15 cellular contexts compared by ENCODE assay signal in the genomic region with DNA sequence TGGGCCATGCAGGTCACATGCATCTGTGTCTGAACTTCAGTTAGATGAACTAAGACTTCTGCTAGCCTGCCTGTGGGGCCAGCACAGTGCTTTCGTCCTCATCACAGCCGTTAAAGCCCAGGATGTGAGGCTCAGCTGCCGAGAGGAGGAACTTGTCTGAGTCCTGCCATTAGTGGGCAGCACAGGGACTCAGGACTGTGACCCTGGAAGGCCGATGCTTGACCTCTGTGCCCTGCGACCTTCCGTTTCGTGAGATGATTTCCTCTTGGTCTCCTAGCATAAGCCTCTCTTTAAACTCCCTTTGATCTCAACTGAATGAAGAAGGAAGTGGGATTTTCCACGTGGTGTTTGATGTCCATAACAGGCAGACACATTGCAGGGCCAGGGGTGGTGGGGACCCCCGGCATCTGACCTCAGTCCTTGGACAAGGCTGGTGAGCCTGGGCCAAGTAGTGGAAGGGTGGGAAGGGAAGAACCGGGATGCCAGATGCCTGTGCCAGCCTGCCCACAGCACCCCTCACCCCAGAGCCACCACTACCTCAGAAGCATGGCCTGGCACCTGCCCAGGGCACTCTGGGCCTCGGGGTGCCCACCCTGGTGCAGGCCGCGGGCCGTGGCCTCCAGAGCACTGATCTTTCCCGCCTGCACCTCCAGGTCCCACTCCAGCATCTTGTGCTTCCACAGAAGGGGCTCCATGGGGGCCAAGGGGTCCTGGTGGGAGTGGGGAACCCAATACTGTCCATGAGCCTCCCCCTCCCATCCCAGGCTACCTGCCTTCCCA. TPM values are rescaled to one million over a fixed set of nuclear protein-coding genes. Genes with fewer than 3 reads are reported as not detected.
DNase-seq lines count a peak whose midpoint lies in the region; ATAC-seq and TF ChIP-seq lines count a peak whose summit lies in the region.
"Had no signal": no experiment of that assay in that cellular context is flagged by ENCODE, and none has a peak within 500 bp of the region (broad histone marks: within the 10 kb centered on the region; RNA-seq: fewer than 3 reads in every experiment).

No MANE protein-coding gene starts in this region.

- H3K9me3 Mint-ChIP-seq in chondrocyte (ENCODE audit: low read depth) = no peaks in the 10 kb centered on the region
- H3K9me3 Mint-ChIP-seq in naive thymus-derived CD4-positive, alpha-beta T cell = no peaks in the 10 kb centered on the region
- H3K9me3 Mint-ChIP-seq in activated T-cell treated with anti-CD3 and anti-CD28 coated beads, Interleukin-2, amount 50 U/mL, for 24 hours = no peaks in the 10 kb centered on the region

- no peaks in the 10 kb centered on the region for H3K4me1 ChIP-seq in naive thymus-derived CD4-positive, alpha-beta T cell (ENCODE audit: control insufficient read depth in 2 of 2, insufficient read depth in 2 of 2, low read length in 2 of 2)
- H3K4me1 ChIP-seq: SJSA1 had no signal

- H3K4me3 ChIP-seq in NB4 (ENCODE audit: low read depth, low read length) = no peak overlapping the region
- H3K4me3 ChIP-seq in naive thymus-derived CD4-positive, alpha-beta T cell (ENCODE audit: low read length) = no peak overlapping the region
- H3K4me3 ChIP-seq: SJSA1 had no signal

- intact Hi-C loops in naive thymus-derived CD4-positive, alpha-beta T cell (cut with micrococcal nuclease) = no loop called here

- H3K4me3 Mint-ChIP-seq in chondrocyte (ENCODE audit: unreplicated experiment) = no peak overlapping the region
- no peak overlapping the region for H3K4me3 Mint-ChIP-seq in naive thymus-derived CD4-positive, alpha-beta T cell
- H3K4me3 Mint-ChIP-seq in activated T-cell treated with anti-CD3 and anti-CD28 coated beads, Interleukin-2, amount 50 U/mL, for 24 hours = no peak overlapping the region

- no peaks in the 10 kb centered on the region for H3K4me1 Mint-ChIP-seq in chondrocyte (ENCODE audit: low read depth)
- H3K4me1 Mint-ChIP-seq in naive thymus-derived CD4-positive, alpha-beta T cell = peaks cover 4 to 16% (median 6%) of the 10 kb centered on the region in 7 donors
- H3K4me1 Mint-ChIP-seq in activated T-cell treated with anti-CD3 and anti-CD28 coated beads, Interleukin-2, amount 50 U/mL, for 24 hours (ENCODE audit: low read depth) = peaks cover 9% of the 10 kb centered on the region

- TF ChIP-seq CTCF in GM10266 (IDR thresholded peaks at IDR 0.05; ENCODE audit: control insufficient read depth, insufficient read depth, low read depth, missing control alignments) = peak; percentile 36
- no peak for TF ChIP-seq CTCF in NB4 (IDR thresholded peaks at IDR 0.05; ENCODE audit: low read depth, low read length)
- TF ChIP-seq CTCF in chondrocyte (IDR thresholded peaks at IDR 0.05) = peak; percentile 18

- H3K27ac ChIP-seq in naive thymus-derived CD4-positive, alpha-beta T cell (ENCODE audit: low read depth, low read length) = no peak overlapping the region
- H3K27ac ChIP-seq: SJSA1 had no signal

- peak; percentile 53 for ATAC-seq in naive thymus-derived CD4-positive, alpha-beta T cell

- no peaks in the 10 kb centered on the region for H3K27me3 Mint-ChIP-seq in chondrocyte (ENCODE audit: low read depth)
- H3K27me3 Mint-ChIP-seq in naive thymus-derived CD4-positive, alpha-beta T cell = no peaks in the 10 kb centered on the region
- H3K27me3 Mint-ChIP-seq in activated T-cell treated with anti-CD3 and anti-CD28 coated beads, Interleukin-2, amount 50 U/mL, for 24 hours = no peaks in the 10 kb centered on the region

- DNase-seq in GM10266 (ENCODE audit: extremely low spot score) (no peak), NB4 (ENCODE audit: low read depth) (peak; percentile 15), chondrocyte (ENCODE audit: low spot score) (no peak), Ammon's horn (ENCODE audit: low spot score) (no peak), midbrain (lab: John Stamatoyannopoulos, UW) (no peak)
- DNase-seq in naive thymus-derived CD4-positive, alpha-beta T cell = no peak
- no peak for DNase-seq in activated T-cell treated with anti-CD3 and anti-CD28 coated beads, Interleukin-2, amount 50 U/mL, for 24 hours
- no peak for DNase-seq in activated CD4-positive, CD25-positive, alpha-beta regulatory T cell (lab: John Stamatoyannopoulos, UW)
- DNase-seq: activated gamma-delta T cell; hypothalamus; Kasumi-1; NCI-H1436 treated with DMSO at 0.1 percent for 48 hours; NCI-H446; stimulated activated CD4-positive, alpha-beta T cell treated with anti-CD3 and anti-CD28 coated beads, Interleukin-12 subunit alpha, Interleukin-12 subunit beta, amount 100 ng/mL, for 4 hours had no signal

- H3K36me3 Mint-ChIP-seq in chondrocyte (ENCODE audit: low read depth) = peaks cover 3% of the 10 kb centered on the region
- no peaks in the 10 kb centered on the region for H3K36me3 Mint-ChIP-seq in naive thymus-derived CD4-positive, alpha-beta T cell
- no peaks in the 10 kb centered on the region for H3K36me3 Mint-ChIP-seq in activated T-cell treated with anti-CD3 and anti-CD28 coated beads, Interleukin-2, amount 50 U/mL, for 24 hours (ENCODE audit: low read depth)

- no peaks in the 10 kb centered on the region for H3K9me3 ChIP-seq in naive thymus-derived CD4-positive, alpha-beta T cell (ENCODE audit: control insufficient read depth in 2 of 3, low read length in 3 of 3)
- H3K9me3 ChIP-seq: SJSA1 had no signal

- no peaks in the 10 kb centered on the region for H3K36me3 ChIP-seq in naive thymus-derived CD4-positive, alpha-beta T cell (ENCODE audit: control insufficient read depth in 2 of 3, insufficient read depth in 3 of 3, low read length in 3 of 3)
- H3K36me3 ChIP-seq: SJSA1 had no signal

- POLR2A ChIA-PET in naive thymus-derived CD4-positive, alpha-beta T cell (lab: Charles Lee) = interaction anchor here (1.1 kb wide), 1 partner anchor 83 kb away, joined by 3 read pairs; no protein-coding TSS in a partner anchor

- CTCF ChIA-PET in naive thymus-derived CD4-positive, alpha-beta T cell (lab: Charles Lee) = no interaction called here

- TF ChIP-seq POLR2A in NB4 (IDR thresholded peaks at IDR 0.05; ENCODE audit: extremely low read depth, insufficient read length) = no peak

- H3K27ac Mint-ChIP-seq in chondrocyte (ENCODE audit: unreplicated experiment) = no peak overlapping the region
- H3K27ac Mint-ChIP-seq in naive thymus-derived CD4-positive, alpha-beta T cell = no peak overlapping the region
- H3K27ac Mint-ChIP-seq in activated T-cell treated with anti-CD3 and anti-CD28 coated beads, Interleukin-2, amount 50 U/mL, for 24 hours = no peak overlapping the region

- H3K27me3 ChIP-seq in naive thymus-derived CD4-positive, alpha-beta T cell (ENCODE audit: control insufficient read depth in 2 of 2, insufficient read depth in 2 of 2, low read length in 2 of 2) = no peaks in the 10 kb centered on the region
- H3K27me3 ChIP-seq: SJSA1 had no signal

RNA-seq across cellular contexts. Expression of gene PLA2G4B, which starts 21.6 kb away (rescaled TPM):
- total RNA-seq in chondrocyte = 2.1 to 3.4 TPM (median 2.9 TPM) in 3 replicates
- 10 to 100 TPM; 21.1 to 69.9 (median 33.9) TPM for total RNA-seq in naive thymus-derived CD4-positive, alpha-beta T cell
- 1 to 10 TPM in 1 of 2 donors, under 1 TPM in 1; 0.98 to 2.3 TPM for polyA plus RNA-seq in naive thymus-derived CD4-positive, alpha-beta T cell

RNA-seq across cellular contexts. Expression of gene JMJD7, which starts 32.3 kb away (rescaled TPM):
- total RNA-seq in chondrocyte = 4.9 to 5.4 TPM (median 5.2 TPM) in 3 replicates
- total RNA-seq in naive thymus-derived CD4-positive, alpha-beta T cell = 10 to 100 TPM; 25.3 to 83.7 (median 52.1) TPM
- 10 to 100 TPM; 22.4 to 28.6 TPM for polyA plus RNA-seq in naive thymus-derived CD4-positive, alpha-beta T cell

RNA-seq across cellular contexts. Expression of gene SPTBN5, which starts 33.6 kb away (rescaled TPM):
- 2.2 to 3.8 TPM (median 2.9 TPM) in 3 replicates for total RNA-seq in chondrocyte
- total RNA-seq in naive thymus-derived CD4-positive, alpha-beta T cell = 1 to 10 TPM; 1.4 to 2.7 (median 1.9) TPM
- polyA plus RNA-seq in naive thymus-derived CD4-positive, alpha-beta T cell = under 1 TPM in 1 of 2 donors, not detected in 1; 0.12 TPM
